In the genomic region with DNA sequence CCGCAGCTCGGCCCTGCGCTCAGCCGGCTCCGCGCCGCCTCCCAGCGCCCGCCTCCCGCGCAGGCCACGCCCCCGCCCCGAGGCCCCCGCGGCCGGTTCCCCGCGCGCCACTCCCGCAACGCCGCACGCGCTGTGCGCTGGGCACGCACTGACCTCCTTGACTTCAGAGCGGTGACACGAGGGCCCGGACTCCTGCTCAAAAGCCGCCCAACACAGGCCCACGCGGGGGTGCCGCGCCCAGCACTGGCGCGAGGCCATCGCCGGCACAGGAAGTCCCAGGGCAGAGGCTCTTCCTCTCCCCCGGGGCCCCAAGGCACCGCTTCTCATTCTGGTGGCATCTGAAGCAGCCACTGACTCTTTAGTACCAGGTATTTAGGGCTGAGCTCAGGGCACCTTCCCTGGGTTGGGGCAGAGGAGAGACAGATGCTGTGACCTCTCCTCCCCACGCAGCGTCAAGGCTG, we compare ENCODE assay signal across 8 cellular contexts. TPM values are rescaled to one million over a fixed set of nuclear protein-coding genes. Genes with fewer than 3 reads are reported as not detected.
DNase-seq lines count a peak whose midpoint lies in the region; ATAC-seq and TF ChIP-seq lines count a peak whose summit lies in the region.

No MANE protein-coding gene starts in this region.

- H3K27ac ChIP-seq in Panc1 (ENCODE audit: low read length) (peak overlapping the region; percentile 94), upper lobe of left lung (peak overlapping the region; percentile 86 to 94 (median 90))

- POLR2A ChIA-PET in Panc1 (lab: Charles Lee) = interaction anchor here (0.6 to 0.7 kb wide), 2 partner anchors 36 to 1539 kb away, joined by 6 read pairs; no protein-coding TSS in a partner anchor

- peak overlapping the region; percentile 65 to 79 for H3K4me3 ChIP-seq in Panc1 (ENCODE audit: low read depth in 2 of 2, low read length in 2 of 2)
- H3K4me3 ChIP-seq in upper lobe of left lung = peak overlapping the region; percentile 11 to 78 (median 64)

- WGBS in upper lobe of left lung, 2 donors = 0 to 2% methylated on average over 4 to 11 of the region's 43 CpGs

- CTCF ChIA-PET in Panc1 (lab: Charles Lee) = interaction anchor here (2.3 kb wide), 1 partner anchor 35 kb away, joined by 15 read pairs; no protein-coding TSS in a partner anchor

- no peak for TF ChIP-seq CTCF in Panc1 (IDR thresholded peaks at IDR 0.05)
- no peak for TF ChIP-seq CTCF in omental fat pad (IDR thresholded peaks at IDR 0.05)
- TF ChIP-seq CTCF in upper lobe of left lung (IDR thresholded peaks at IDR 0.05) = peak in 1 of 6 experiments; percentile 18

- H3K27me3 ChIP-seq in Panc1 (ENCODE audit: control insufficient read depth, insufficient read depth, low read length) (no peaks in the 10 kb centered on the region), upper lobe of left lung (no peaks in the 10 kb centered on the region)

- intact Hi-C loops in Right ventricle myocardium inferior (cut with DNase I) (loop anchor here (2.0 kb wide), 1 partner anchor 19 kb away; no protein-coding TSS in a partner anchor), cardiac septum (cut with DNase I) (loop anchor here (2.0 kb wide), 1 partner anchor 13 kb away; a partner anchor contains a TSS), Panc1 (cut with micrococcal nuclease; ENCODE audit: unreplicated experiment) (no loop called here)

- ATAC-seq in Right ventricle myocardium inferior (peak; percentile 24), HG03064 (IDR thresholded peaks at IDR 0.05; ENCODE audit: low read depth, unreplicated experiment) (peak; percentile 42), Panc1 (peak; percentile 71), omental fat pad (ENCODE audit: low FRiP score) (peak; percentile 32), upper lobe of left lung (ENCODE audit: low FRiP score in 2 of 2) (peak; percentile 70)

- no peaks in the 10 kb centered on the region for H3K36me3 ChIP-seq in Panc1 (ENCODE audit: control insufficient read depth, insufficient read depth, low read length)
- H3K36me3 ChIP-seq in upper lobe of left lung = no peaks in the 10 kb centered on the region

- no TSS peak for BruUV-seq in Panc1 (replicated peaks; lab: Mats Ljungman, UMichigan)

- peaks cover 45% of the 10 kb centered on the region for H3K4me1 ChIP-seq in Panc1 (ENCODE audit: control insufficient read depth, insufficient read depth, low read length)
- peaks cover 54 to 79% (median 74%) of the 10 kb centered on the region in 4 donors for H3K4me1 ChIP-seq in upper lobe of left lung

- TF ChIP-seq EP300 in upper lobe of left lung (IDR thresholded peaks at IDR 0.05) = no peak

- DNase-seq in Right ventricle myocardium inferior (ENCODE audit: missing footprints) (peak; percentile 90), cardiac septum (ENCODE audit: low spot score) (no peak), Panc1 (ENCODE audit: low read depth, low spot score) (no peak), activated gamma-delta T cell (lab: John Stamatoyannopoulos, UW) (peak; percentile 52), foreskin melanocyte (peak; percentile 40), omental fat pad (ENCODE audit: low spot score) (no peak), upper lobe of left lung (peak; percentile 73 to 95)

- H3K9me3 ChIP-seq in Panc1 (ENCODE audit: control insufficient read depth, insufficient read depth, low read depth, low read length) (no peaks in the 10 kb centered on the region), upper lobe of left lung (no peaks in the 10 kb centered on the region)

- in situ Hi-C loops in Panc1 (cut with HindIII; ENCODE audit: low pct_unique_long_range_greater_than_20kb, low sequenced_read_pairs) = no loop called here

- peak in 2 of 4 donors; percentile 13 to 21 for TF ChIP-seq POLR2A in upper lobe of left lung (IDR thresholded peaks at IDR 0.05)

RNA-seq across cellular contexts. Expression of a gene that starts 12.4 kb away (rescaled TPM):
- 31.7 TPM for total RNA-seq in Right ventricle myocardium inferior
- 48.3 TPM for total RNA-seq in cardiac septum
- total RNA-seq in Panc1 (2021; ENCODE audit: unreplicated experiment) = 72.3 TPM
- polyA plus RNA-seq in Panc1 (2012; ENCODE audit: insufficient read length) = 89.5 TPM
- 10 to 100 TPM; 12.6 to 26.6 (median 15.6) TPM for total RNA-seq in omental fat pad
- 100 to 1,000 TPM in 2 of 6 donors, 10 to 100 TPM in 4; 18.7 to 171 (median 70.1) TPM for total RNA-seq in upper lobe of left lung

Comparison
In these comparisons a context has a peak if more than half of its experiments do, and no peak if none do; other contexts are left out.
1. DNase-seq: peak in Right ventricle myocardium inferior (single experiment), activated gamma-delta T cell (single experiment), foreskin melanocyte (single experiment) and upper lobe of left lung (2 of 2); none in cardiac septum (single experiment), Panc1 (single experiment) and omental fat pad (single experiment).
2. Peak in every context shown above with its lines, with median percentiles within 50 percentile points of each other: ATAC-seq.